ENCODE assay signal across 1 cellular context in the genomic region with DNA sequence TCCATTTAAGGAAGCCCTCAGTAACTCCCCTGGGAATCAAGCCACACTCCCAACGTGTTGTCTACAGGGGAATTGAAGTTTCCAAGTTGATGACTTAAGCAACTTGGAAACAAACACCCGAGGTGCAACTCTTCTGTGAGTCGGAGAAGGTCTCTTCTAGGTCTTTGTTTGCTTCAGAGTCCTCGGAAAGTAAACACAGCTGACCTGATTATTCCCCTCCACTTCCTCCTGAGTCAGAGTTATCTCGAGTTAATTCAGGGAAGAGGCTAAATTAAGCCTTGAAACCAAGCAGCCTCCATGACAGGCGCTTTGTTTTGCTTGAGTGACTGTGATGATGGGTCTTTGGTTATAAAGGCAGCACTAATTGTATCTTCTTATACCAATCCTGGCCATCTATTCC.
TF ChIP-seq lines count a peak whose summit lies in the region.

No MANE protein-coding gene starts in this region.

TF ChIP-seq in WTC11, 78 proteins besides CTCF, POLR2A, EP300 and RAD21 (continued from another document):
- TF ChIP-seq ZNF232 (CRISPR knock-in tag; IDR thresholded peaks at IDR 0.05) (no peak), NR2C2 (CRISPR knock-in tag; IDR thresholded peaks at IDR 0.05) (no peak), ELF4 (CRISPR knock-in tag; IDR thresholded peaks at IDR 0.05; ENCODE audit: low read depth) (no peak)
- TF ChIP-seq, protein P1, sequence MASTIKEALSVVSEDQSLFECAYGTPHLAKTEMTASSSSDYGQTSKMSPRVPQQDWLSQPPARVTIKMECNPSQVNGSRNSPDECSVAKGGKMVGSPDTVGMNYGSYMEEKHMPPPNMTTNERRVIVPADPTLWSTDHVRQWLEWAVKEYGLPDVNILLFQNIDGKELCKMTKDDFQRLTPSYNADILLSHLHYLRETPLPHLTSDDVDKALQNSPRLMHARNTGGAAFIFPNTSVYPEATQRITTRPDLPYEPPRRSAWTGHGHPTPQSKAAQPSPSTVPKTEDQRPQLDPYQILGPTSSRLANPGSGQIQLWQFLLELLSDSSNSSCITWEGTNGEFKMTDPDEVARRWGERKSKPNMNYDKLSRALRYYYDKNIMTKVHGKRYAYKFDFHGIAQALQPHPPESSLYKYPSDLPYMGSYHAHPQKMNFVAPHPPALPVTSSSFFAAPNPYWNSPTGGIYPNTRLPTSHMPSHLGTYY (CRISPR knock-in tag; IDR thresholded peaks at IDR 0.05): no peak
TF ChIP-seq in WTC11: peak in this region for 0.
